In the genomic region with DNA sequence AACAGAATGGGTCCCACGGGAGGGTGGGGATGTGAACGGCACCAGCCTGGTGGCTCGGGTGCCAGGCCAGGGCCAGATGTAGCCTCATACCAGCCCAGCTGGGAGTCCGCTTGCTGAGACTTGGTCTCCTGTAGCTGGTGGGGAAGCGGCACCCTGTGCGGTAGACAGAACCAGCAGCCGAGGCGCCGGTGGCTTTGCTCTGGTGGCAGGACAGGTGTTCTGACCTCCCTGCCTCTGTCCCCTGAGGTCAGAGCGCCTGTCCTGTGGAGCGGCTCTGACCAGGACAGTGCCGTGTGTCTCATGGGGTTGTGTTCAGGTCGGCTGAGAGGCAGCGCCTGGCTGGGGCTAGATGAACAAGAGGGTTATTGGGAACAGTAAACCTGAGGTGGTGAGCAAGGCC, we compare ENCODE assay signal across 15 cellular contexts. TPM values are rescaled to one million over a fixed set of nuclear protein-coding genes. Genes with fewer than 3 reads are reported as not detected.
"Had no signal": no experiment of that assay in that cellular context is flagged by ENCODE, and none has a peak within 500 bp of the region (broad histone marks: within the 10 kb centered on the region; RNA-seq: fewer than 3 reads in every experiment).

No MANE protein-coding gene starts in this region.

- H3K4me1 ChIP-seq: SJSA1 had no signal

- H3K36me3 ChIP-seq: gastrocnemius medialis, pancreas, SJSA1, transverse colon had no signal

- H3K27ac ChIP-seq: coronary artery, pancreas, SJSA1 had no signal

- FAIRE-seq: pancreas had no signal

- H3K4me3 ChIP-seq: coronary artery, gastrocnemius medialis, pancreas, SJSA1, transverse colon had no signal

- ATAC-seq: activated CD4-positive, alpha-beta T cell treated with anti-CD3 and anti-CD28 coated beads for 36 hours; activated naive CD8-positive, alpha-beta T cell treated with anti-CD3 and anti-CD28 coated beads, Interleukin-2, amount 50 U/mL, for 24 hours; natural killer cell treated with Interleukin-12 subunit alpha and Interleukin-12 subunit beta and Interleukin-15 and Interleukin-18, amount 100 ng/mL, for 72 hours had no signal

- H3K27me3 ChIP-seq: gastrocnemius medialis, pancreas, SJSA1, transverse colon had no signal

- H3K9me3 ChIP-seq: gastrocnemius medialis, pancreas, SJSA1, transverse colon had no signal

- DNase-seq: activated CD4-positive, alpha-beta memory T cell treated with anti-CD3 and anti-CD28 coated beads, Interleukin-2, amount 10 ng/mL, durations not matched to agents 7 days and 5 days; activated CD4-positive, alpha-beta T cell treated with anti-CD3 and anti-CD28 coated beads for 36 hours; activated CD8-positive, alpha-beta memory T cell treated with anti-CD3 and anti-CD28 coated beads, Interleukin-2, amount 50 U/mL, for 48 hours; activated naive CD4-positive, alpha-beta T cell treated with Interleukin-2 at 50 U/mL for 16 hours; activated naive CD8-positive, alpha-beta T cell treated with anti-CD3 and anti-CD28 coated beads, Interleukin-2, amount 50 U/mL, for 24 hours; caudate nucleus; effector CD8-positive, alpha-beta T cell; gastrocnemius medialis; mammary epithelial cell; SW 1271; transverse colon had no signal

RNA-seq across cellular contexts. Expression of a gene that starts 20.8 kb away (rescaled TPM):
- polyA plus RNA-seq: mammary epithelial cell had no signal
